Comparison of ENCODE assay signal across 8 cellular contexts in genomic region chr2:111900859-111901258, GRCh38. TPM values are rescaled to one million over a fixed set of nuclear protein-coding genes. Genes with fewer than 3 reads are reported as not detected.
DNase-seq lines count a peak whose midpoint lies in the region; ATAC-seq and TF ChIP-seq lines count a peak whose summit lies in the region.

No MANE protein-coding gene starts in this region.

- no peaks in the 10 kb centered on the region for H3K9me3 Mint-ChIP-seq in HFFc6

- ATAC-seq in HG02970 (IDR thresholded peaks at IDR 0.05; ENCODE audit: low FRiP score, unreplicated experiment), result no peak
- ATAC-seq in aorta (ENCODE audit: low FRiP score), result no peak
- no peak for ATAC-seq in GM21619 (IDR thresholded peaks at IDR 0.05; ENCODE audit: unreplicated experiment)

- no peaks in the 10 kb centered on the region for H3K36me3 ChIP-seq in BJ (ENCODE audit: control insufficient read depth, insufficient read depth, low read length)
- no peaks in the 10 kb centered on the region for H3K36me3 ChIP-seq in vagina
- H3K36me3 ChIP-seq in aorta (ENCODE audit: control insufficient read depth in 1 of 2, insufficient read depth in 2 of 2, low read length in 1 of 2), result no peaks in the 10 kb centered on the region

- TF ChIP-seq CTCF in BJ (IDR thresholded peaks at IDR 0.05; ENCODE audit: insufficient read depth, low read depth, low read length), result peak; percentile 26; the same call in 1 of the 2 replicates
- TF ChIP-seq CTCF in HFFc6 (IDR thresholded peaks at IDR 0.05), result peak; percentile 51
- TF ChIP-seq CTCF in vagina (IDR thresholded peaks at IDR 0.05), result peak in 1 of 3 experiments; percentile 5

- peaks cover 25% of the 10 kb centered on the region for H3K27me3 ChIP-seq in BJ (ENCODE audit: control insufficient read depth, insufficient read depth, low read length)
- H3K27me3 ChIP-seq in vagina, result no peaks in the 10 kb centered on the region
- no peaks in the 10 kb centered on the region for H3K27me3 ChIP-seq in aorta (ENCODE audit: control insufficient read depth in 1 of 2, insufficient read depth in 2 of 2, low read length in 1 of 2)

- CTCF ChIA-PET in BJ (lab: Yijun Ruan, JAX), result interaction anchor here (0.8 to 2.1 kb wide), 5 partner anchors 13 to 151 kb away, joined by 3 to 8 read pairs (median 3); no protein-coding TSS in a partner anchor

- intact Hi-C loops in vagina (cut with DNase I), result no loop called here
- intact Hi-C loops in aorta (cut with DNase I), result loop anchor here (5.0 to 10.0 kb wide), 2 partner anchors 46 to 54 kb away; no protein-coding TSS in a partner anchor

- 2% methylated on average over 3 of the region's 3 CpGs for WGBS in aorta, 2 donors

- H3K27ac ChIP-seq in vagina, result peak overlapping the region; percentile 95
- peak overlapping the region in 1 of 2 donors; percentile 36 for H3K27ac ChIP-seq in aorta (ENCODE audit: low read depth in 1 of 2, low read length in 2 of 2)

- DNase-seq in BJ (ENCODE audit: low read depth) (no peak), HFFc6 (no peak), SW480 (ENCODE audit: low spot score) (peak; percentile 42), hippocampal formation (lab: John Stamatoyannopoulos, UW) (peak; percentile 35 to 42), vagina (ENCODE audit: extremely low spot score in 2 of 2) (no peak), aorta (no peak)

- H3K27me3 Mint-ChIP-seq in HFFc6 (ENCODE audit: insufficient read depth), result peaks cover 32% of the 10 kb centered on the region

- POLR2A ChIA-PET in BJ (lab: Charles Lee), result no interaction called here

- H3K4me1 Mint-ChIP-seq in HFFc6 (ENCODE audit: low read depth), result no peaks in the 10 kb centered on the region

- no peaks in the 10 kb centered on the region for H3K36me3 Mint-ChIP-seq in HFFc6 (ENCODE audit: low read depth)

- H3K4me3 ChIP-seq in BJ (ENCODE audit: low read depth, low read length) (no peak overlapping the region), vagina (peak overlapping the region; percentile 9 to 80), aorta (ENCODE audit: low read length in 2 of 2) (no peak overlapping the region)

- no peak overlapping the region for H3K27ac Mint-ChIP-seq in HFFc6

- H3K4me3 Mint-ChIP-seq in HFFc6, result no peak overlapping the region

- H3K4me1 ChIP-seq in vagina, result peaks cover 25% of the 10 kb centered on the region
- H3K4me1 ChIP-seq in aorta (ENCODE audit: control insufficient read depth in 1 of 2, insufficient read depth in 2 of 2, low read length in 2 of 2), result peaks cover 0 to under 1% of the 10 kb centered on the region in 2 donors

- TF ChIP-seq POLR2A in vagina (IDR thresholded peaks at IDR 0.05), result no peak

- H3K9me3 ChIP-seq in vagina (no peaks in the 10 kb centered on the region), aorta (ENCODE audit: control insufficient read depth, low read length) (no peaks in the 10 kb centered on the region)

RNA-seq across cellular contexts. Expression of gene MERTK, which starts 2.5 kb away (rescaled TPM):
- polyA plus RNA-seq in BJ (2011; rRNA removed), result 0.07 and 0.11 TPM in 2 replicates
- polyA minus RNA-seq in BJ (2011; rRNA and poly(A)+ RNA removed), result 0.05 and 0.15 TPM in 2 replicates
- not detected for total RNA-seq in HFFc6 (2021; fragmentation: NEBNext Ultra II Directional; extraction: Animal tissue kit (Norgen Biotek cat#: 25700))
- 15.7 TPM for total RNA-seq in vagina
- total RNA-seq in aorta, result 10 to 100 TPM; 29.7 to 61.3 TPM
- polyA plus RNA-seq in aorta, result 10 to 100 TPM in 1 of 2 donors, 1 to 10 TPM in 1; 9.6 to 18.8 TPM

RNA-seq across cellular contexts. Expression of gene ANAPC1, which starts 16.9 kb away (rescaled TPM):
- 20.3 and 28.2 TPM in 2 replicates for polyA plus RNA-seq in BJ (2011; rRNA removed)
- 32.8 and 44.6 TPM in 2 replicates for polyA minus RNA-seq in BJ (2011; rRNA and poly(A)+ RNA removed)
- 10 to 100 TPM; 30.6 to 42.8 (median 38.0) TPM for total RNA-seq in HFFc6 (2021; fragmentation: NEBNext Ultra II Directional; extraction: Animal tissue kit (Norgen Biotek cat#: 25700))
- total RNA-seq in vagina, result 36.3 TPM
- total RNA-seq in aorta, result 10 to 100 TPM; 29.2 to 35.1 TPM
- polyA plus RNA-seq in aorta, result 1 to 10 TPM; 4.1 to 6.3 TPM

Comparison
In these comparisons a context has a peak if more than half of its experiments do, and no peak if none do; other contexts are left out.
1. DNase-seq: peak in SW480 (single experiment) and hippocampal formation (2 of 2); none in BJ (single experiment), HFFc6 (single experiment), vagina (0 of 2) and aorta (0 of 2).
2. H3K4me3 ChIP-seq: peak in vagina (2 of 2); none in BJ (single experiment) and aorta (0 of 2).
3. RNA of gene MERTK, which starts 2.5 kb away (total RNA-seq): 29.7 to 61.3 TPM in aorta and 15.7 TPM in vagina (single experiment); not detected in HFFc6; every median in the first group is over 10 times any median in the second.